In the genomic region with DNA sequence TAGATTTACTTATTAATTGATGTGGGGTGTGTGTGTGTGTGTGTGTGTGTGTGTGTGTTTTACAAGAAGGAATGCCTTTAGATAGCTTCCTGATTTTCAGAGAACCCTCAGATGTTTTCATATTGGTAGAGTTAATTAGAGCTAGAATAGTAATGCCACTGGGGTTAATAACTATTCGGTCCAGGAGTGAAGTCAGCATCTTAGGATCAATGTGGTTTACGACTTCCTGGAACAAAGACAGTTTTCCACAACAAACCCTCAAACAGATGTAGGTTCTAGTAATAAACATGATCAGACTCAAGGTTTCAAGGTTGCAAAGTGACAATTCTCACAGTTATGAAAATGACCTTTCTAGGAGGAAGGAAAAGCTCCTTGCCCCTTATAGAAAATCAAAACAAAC, we compare ENCODE assay signal across 1 cellular context.
TF ChIP-seq lines count a peak whose summit lies in the region.

No MANE protein-coding gene starts in this region.

TF ChIP-seq in endothelial cell of umbilical vein, 7 proteins besides CTCF, POLR2A, EP300 and RAD21:
- TF ChIP-seq MYC (IDR thresholded peaks at IDR 0.05; ENCODE audit: low read depth, low read length) (no peak), EZH2 (IDR thresholded peaks at IDR 0.05; ENCODE audit: borderline replicate concordance, low read depth, low read length, severe bottlenecking) (no peak), JUN (IDR thresholded peaks at IDR 0.05; ENCODE audit: borderline replicate concordance, insufficient read depth, insufficient read length, low read depth) (no peak), FOS (IDR thresholded peaks at IDR 0.05; ENCODE audit: borderline replicate concordance, insufficient read depth, low read length) (no peak), MAX (IDR thresholded peaks at IDR 0.05; ENCODE audit: insufficient read depth, insufficient read length) (no peak), GATA2 (IDR thresholded peaks at IDR 0.05; ENCODE audit: insufficient read depth, insufficient read length, low read depth, low read length) (no peak), POLR2AphosphoS5 (IDR thresholded peaks at IDR 0.05; ENCODE audit: insufficient read depth, low read depth, low read length) (no peak)
